10 cellular contexts compared by ENCODE assay signal in genomic region chr17:7392696-7393612, GRCh38. TPM values are rescaled to one million over a fixed set of nuclear protein-coding genes. Genes with fewer than 3 reads are reported as not detected.
DNase-seq lines count a peak whose midpoint lies in the region; ATAC-seq and TF ChIP-seq lines count a peak whose summit lies in the region.
"Had no signal": no experiment of that assay in that cellular context is flagged by ENCODE, and none has a peak within 500 bp of the region (broad histone marks: within the 10 kb centered on the region; RNA-seq: fewer than 3 reads in every experiment).

No MANE protein-coding gene starts in this region.

- H3K27me3 ChIP-seq in GM23338 (ENCODE audit: insufficient read depth), result no peaks in the 10 kb centered on the region
- H3K27me3 ChIP-seq in right cardiac atrium (ENCODE audit: control insufficient read depth, insufficient read depth), result no peaks in the 10 kb centered on the region

- no peak for TF ChIP-seq CTCF in GM23338 (conservative IDR thresholded peaks at IDR 0.05; ENCODE audit: low read depth in 2 of 2)
- no peak for TF ChIP-seq CTCF in activated B cell treated with CpG ODN at 0.5 μM for 24 hours (IDR thresholded peaks at IDR 0.05)

- H3K36me3 Mint-ChIP-seq in GM23338 (ENCODE audit: low read depth) (peaks cover 31% of the 10 kb centered on the region), activated B cell treated with CpG ODN at 0.5 μM for 24 hours (ENCODE audit: low read depth) (peaks cover 30% of the 10 kb centered on the region)

- peaks cover 12% of the 10 kb centered on the region for H4K20me1 ChIP-seq in GM23338 (replicated peaks; ENCODE audit: insufficient read depth)

- no peaks in the 10 kb centered on the region for H3K9me3 ChIP-seq in right cardiac atrium (ENCODE audit: control insufficient read depth, low read length)

- WGBS in right cardiac atrium, result 74% methylated on average over 42 of the region's 42 CpGs

- peaks cover 21% of the 10 kb centered on the region; the same call in 1 of the 2 replicates for H3F3A ChIP-seq in GM23338 (replicated peaks; ENCODE audit: low read depth)

- peak overlapping the region; percentile 32; the same call in 1 of the 2 replicates for H2AFZ ChIP-seq in GM23338

- H3K4me2 ChIP-seq in GM23338, result peak overlapping the region; percentile 98

- intact Hi-C loops in activated B cell treated with CpG ODN at 0.5 μM for 24 hours (cut with micrococcal nuclease), result no loop called here
- intact Hi-C loops in right cardiac atrium (cut with DNase I), result loop anchor here in 1 of 4 donors (5.0 kb wide), 1 partner anchor 94 kb away; no protein-coding TSS in a partner anchor

- CTCF ChIA-PET in activated B cell treated with CpG ODN at 0.5 μM for 24 hours (lab: Charles Lee), result interaction anchor here (1.0 kb wide), 1 partner anchor 43 kb away, joined by 3 read pairs; no protein-coding TSS in a partner anchor

- POLR2A ChIA-PET in activated B cell treated with CpG ODN at 0.5 μM for 24 hours (lab: Charles Lee), result interaction anchor here (2.4 kb wide), 1 partner anchor 10 kb away, joined by 40 read pairs; the partner anchor contains the start of gene TMEM256

- no peak overlapping the region for H3K27ac Mint-ChIP-seq in GM23338
- no peak overlapping the region for H3K27ac Mint-ChIP-seq in activated B cell treated with CpG ODN at 0.5 μM for 24 hours

- ATAC-seq in GM23338 (peak; percentile 24), activated B cell treated with CpG ODN at 0.5 μM for 24 hours (ENCODE audit: low read depth) (no peak), right cardiac atrium (no peak), HG03460 (IDR thresholded peaks at IDR 0.05; ENCODE audit: unreplicated experiment) (no peak), HG02884 (IDR thresholded peaks at IDR 0.05; ENCODE audit: unreplicated experiment) (no peak)

- H3K27ac ChIP-seq in GM23338 (ENCODE audit: low read depth) (no peak overlapping the region), right cardiac atrium (ENCODE audit: low read length) (no peak overlapping the region)

- H3K4me1 ChIP-seq in GM23338 (ENCODE audit: insufficient read depth), result no peaks in the 10 kb centered on the region; the same call in 1 of the 2 replicates
- no peaks in the 10 kb centered on the region for H3K4me1 ChIP-seq in right cardiac atrium (ENCODE audit: control insufficient read depth, insufficient read depth, low read length)

- H3K27me3 Mint-ChIP-seq in GM23338 (ENCODE audit: insufficient read depth, low read depth, poor library complexity), result peaks cover 16% of the 10 kb centered on the region
- H3K27me3 Mint-ChIP-seq in activated B cell treated with CpG ODN at 0.5 μM for 24 hours, result no peaks in the 10 kb centered on the region

- DNase-seq in GM23338 (ENCODE audit: low spot score), result peak; percentile 47
- DNase-seq in activated B cell treated with CpG ODN at 0.5 μM for 24 hours, result no peak
- DNase-seq in right cardiac atrium, result peak in 1 of 3 donors; percentile 52
- no peak for DNase-seq in skeletal muscle cell (ENCODE audit: low read depth)
- no peak for DNase-seq in NCI-H1417 (lab: John Stamatoyannopoulos, UW)
- no peak for DNase-seq in activated CD8-positive, alpha-beta memory T cell treated with anti-CD3 and anti-CD28 coated beads, Interleukin-2, amount 50 U/mL, for 4 hours
- DNase-seq: NCI-H1092 treated with DMSO at 0.1 percent for 48 hours had no signal

- no peaks in the 10 kb centered on the region for H3K79me2 ChIP-seq in GM23338 (replicated peaks; ENCODE audit: insufficient read depth)

- H3K9me2 ChIP-seq in GM23338 (ENCODE audit: insufficient read depth), result no peaks in the 10 kb centered on the region

- peak overlapping the region; percentile 91 for H3K4me3 ChIP-seq in GM23338
- peak overlapping the region; percentile 92 for H3K4me3 ChIP-seq in right cardiac atrium (ENCODE audit: low read length)
- H3K4me3 ChIP-seq in skeletal muscle cell (ENCODE audit: low read depth, low read length), result peak overlapping the region; percentile 74

- H3K9me3 Mint-ChIP-seq in GM23338, result no peaks in the 10 kb centered on the region
- no peaks in the 10 kb centered on the region for H3K9me3 Mint-ChIP-seq in activated B cell treated with CpG ODN at 0.5 μM for 24 hours

- H3K4me1 Mint-ChIP-seq in GM23338 (peaks cover 25% of the 10 kb centered on the region), activated B cell treated with CpG ODN at 0.5 μM for 24 hours (peaks cover 13% of the 10 kb centered on the region)

- H3K4me3 Mint-ChIP-seq in GM23338 (peak overlapping the region; percentile 87), activated B cell treated with CpG ODN at 0.5 μM for 24 hours (peak overlapping the region; percentile 91)

- H3K36me3 ChIP-seq in GM23338 (ENCODE audit: insufficient read depth), result peaks cover 4% of the 10 kb centered on the region

TF ChIP-seq in GM23338, 12 proteins besides CTCF, POLR2A, EP300 and RAD21:
- TF ChIP-seq CREB1 (CRISPR knock-in tag; IDR thresholded peaks at IDR 0.05; ENCODE audit: low read depth) (no peak), EZH2 (IDR thresholded peaks at IDR 0.05; ENCODE audit: low read depth, unreplicated experiment) (no peak), ZNF331 (CRISPR knock-in tag; IDR thresholded peaks at IDR 0.05; ENCODE audit: low read depth) (no peak)

RNA-seq across cellular contexts. Expression of gene PLSCR3, which starts 1.4 kb away (rescaled TPM):
- 34.3 and 41.7 TPM in 2 replicates for total RNA-seq in GM23338 (2014; rRNA removed; shearing (Covaris generic))
- polyA plus RNA-seq in GM23338 (2016; fragmentation: Nextera tagmentation; extraction: Ambion mirVana) (29.5 and 30.0 TPM in 2 replicates), right cardiac atrium (25.9 TPM)
- total RNA-seq in activated B cell treated with CpG ODN at 0.5 μM for 24 hours (31.7 and 35.2 TPM in 2 replicates), right cardiac atrium (10 to 100 TPM; 19.8 to 25.0 (median 22.9) TPM)

RNA-seq across cellular contexts. Expression of gene TMEM256, which starts 10.9 kb away (rescaled TPM):
- 127 and 138 TPM in 2 replicates for total RNA-seq in GM23338 (2014; rRNA removed; shearing (Covaris generic))
- polyA plus RNA-seq in GM23338 (2016; fragmentation: Nextera tagmentation; extraction: Ambion mirVana) (197 and 227 TPM in 2 replicates), right cardiac atrium (210 TPM)
- total RNA-seq in activated B cell treated with CpG ODN at 0.5 μM for 24 hours (98.2 and 117 TPM in 2 replicates), right cardiac atrium (100 to 1,000 TPM in 1 of 4 donors, 10 to 100 TPM in 3; 79.6 to 105 (median 97.3) TPM)

RNA-seq across cellular contexts. Expression of gene TNK1, which starts 12.1 kb away (rescaled TPM):
- total RNA-seq in GM23338 (2014; rRNA removed; shearing (Covaris generic)), result 8.9 and 15.0 TPM in 2 replicates
- polyA plus RNA-seq in GM23338 (2016; fragmentation: Nextera tagmentation; extraction: Ambion mirVana) (6.1 TPM in 2 replicates), right cardiac atrium (1.7 TPM)
- total RNA-seq in activated B cell treated with CpG ODN at 0.5 μM for 24 hours (3.5 and 5.8 TPM in 2 replicates), right cardiac atrium (1 to 10 TPM; 2.1 to 3.6 (median 3.4) TPM)

RNA-seq across cellular contexts. Expression of gene NLGN2, which starts 14.7 kb away (rescaled TPM):
- total RNA-seq in GM23338 (2014; rRNA removed; shearing (Covaris generic)), result 26.8 and 38.7 TPM in 2 replicates
- polyA plus RNA-seq in GM23338 (2016; fragmentation: Nextera tagmentation; extraction: Ambion mirVana) (14.4 TPM in 2 replicates), right cardiac atrium (6.9 TPM)
- total RNA-seq in activated B cell treated with CpG ODN at 0.5 μM for 24 hours (0.66 and 1.1 TPM in 2 replicates), right cardiac atrium (10 to 100 TPM; 10.7 to 15.7 (median 14.1) TPM)

RNA-seq across cellular contexts. Expression of gene SPEM1, which starts 27.2 kb away (rescaled TPM):
- not detected in 2 replicates for total RNA-seq in GM23338 (2014; rRNA removed; shearing (Covaris generic))
- polyA plus RNA-seq in GM23338 (2016; fragmentation: Nextera tagmentation; extraction: Ambion mirVana) (not detected in 2 replicates), right cardiac atrium (not detected)
- total RNA-seq in activated B cell treated with CpG ODN at 0.5 μM for 24 hours (not detected in 2 replicates), right cardiac atrium (not detected)
- total RNA-seq: aorta had no signal
- polyA plus RNA-seq: aorta had no signal
